Comparison of ENCODE assay signal across 8 cellular contexts in the genomic region with DNA sequence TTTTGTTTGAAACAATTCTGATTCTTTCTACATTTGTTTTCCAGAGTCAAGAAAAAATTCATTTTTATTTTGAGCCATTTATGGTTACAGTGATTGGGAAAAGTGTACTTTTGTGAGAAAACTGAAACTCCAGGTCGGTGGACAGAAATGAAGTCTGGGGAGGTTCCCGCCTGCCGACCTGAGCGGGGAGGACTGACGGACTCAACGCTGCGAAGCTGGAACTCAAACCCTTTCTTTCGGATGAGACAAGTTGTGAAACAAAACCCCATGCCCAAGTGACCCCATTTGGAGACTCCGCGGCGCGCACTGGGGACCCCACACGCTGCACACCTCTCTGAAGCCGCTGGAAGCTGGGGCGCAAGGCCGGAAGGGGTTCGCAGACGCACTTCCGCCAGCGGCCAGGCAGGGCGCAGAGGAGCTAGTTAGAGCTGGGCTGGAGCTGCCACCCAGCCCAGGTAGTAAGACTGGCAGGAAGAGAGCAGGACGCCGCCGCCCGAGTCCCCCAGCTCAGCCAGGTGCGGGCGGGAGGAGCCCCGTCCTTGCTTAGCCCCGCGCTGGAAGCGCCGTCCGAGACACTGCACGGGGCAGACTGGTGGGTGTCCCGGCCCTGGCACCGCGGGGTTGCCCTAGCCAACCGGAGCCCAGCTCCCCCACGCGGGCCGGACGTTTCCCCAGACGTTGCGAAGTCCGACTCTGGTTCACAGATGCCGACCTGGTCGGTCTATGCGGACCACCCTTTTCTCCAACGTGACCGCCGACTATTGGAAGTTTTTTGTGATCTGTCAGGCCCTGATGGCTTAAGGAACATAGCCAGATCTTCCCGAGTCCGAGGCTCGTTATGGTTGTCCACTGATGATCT. TPM values are rescaled to one million over a fixed set of nuclear protein-coding genes. Genes with fewer than 3 reads are reported as not detected.
DNase-seq lines count a peak whose midpoint lies in the region; ATAC-seq and TF ChIP-seq lines count a peak whose summit lies in the region.

No MANE protein-coding gene starts in this region.

- TF ChIP-seq CTCF in BE2C (IDR thresholded peaks at IDR 0.05; ENCODE audit: low read depth, low read length) (peak; percentile 47), liver (IDR thresholded peaks at IDR 0.05; ENCODE audit: low read depth, low read length, missing input control) (peak; percentile 67)

- CTCF ChIA-PET in activated CD4-positive, alpha-beta T cell treated with anti-CD3 and anti-CD28 coated beads, Interleukin-2, amount 10 ng/mL, durations not matched to agents 7 days and 5 days (lab: Charles Lee), result interaction anchor here (0.6 to 2.3 kb wide), 13 partner anchors 12 to 800 kb away, joined by 3 to 13 read pairs (median 3); a partner anchor contains a TSS

- peak; percentile 78 for DNase-seq in BE2C
- peak; percentile 64 for DNase-seq in NCI-H510A (lab: John Stamatoyannopoulos, UW)
- DNase-seq in activated CD4-positive, alpha-beta T cell treated with anti-CD3 and anti-CD28 coated beads, Interleukin-2, amount 10 ng/mL, durations not matched to agents 7 days and 5 days, result peak; percentile 83
- DNase-seq in stimulated activated CD4-positive, alpha-beta T cell treated with anti-CD3 and anti-CD28 coated beads, Interleukin-2, amount 100 ng/mL, for 48 hours, result peak; percentile 69 to 77

- TF ChIP-seq RAD21 in liver (IDR thresholded peaks at IDR 0.05), result peak in 1 of 2 donors; percentile 56

- H3K9me3 ChIP-seq in BE2C (no peaks in the 10 kb centered on the region), liver (ENCODE audit: control insufficient read depth in 4 of 4, low read length in 3 of 4) (no peaks in the 10 kb centered on the region)

- peak overlapping the region; percentile 79 for H3K4me3 Mint-ChIP-seq in activated CD4-positive, alpha-beta T cell treated with anti-CD3 and anti-CD28 coated beads, Interleukin-2, amount 10 ng/mL, durations not matched to agents 7 days and 5 days
- peak overlapping the region; percentile 85 for H3K4me3 Mint-ChIP-seq in dendritic cell treated with granulocyte-macrophage colony-stimulating factor and Interleukin-4, amounts not matched to agents 40 ng/mL and 50 ng/mL, for 4 days

- peak overlapping the region; percentile 57 to 64 for H3K9ac ChIP-seq in liver (ENCODE audit: low read depth in 1 of 2, low read length in 2 of 2)

- peaks cover 7% of the 10 kb centered on the region for H3K9me3 Mint-ChIP-seq in activated CD4-positive, alpha-beta T cell treated with anti-CD3 and anti-CD28 coated beads, Interleukin-2, amount 10 ng/mL, durations not matched to agents 7 days and 5 days
- H3K9me3 Mint-ChIP-seq in dendritic cell treated with granulocyte-macrophage colony-stimulating factor and Interleukin-4, amounts not matched to agents 40 ng/mL and 50 ng/mL, for 4 days, result no peaks in the 10 kb centered on the region

- peak overlapping the region; percentile 68 for H3K4me3 ChIP-seq in BE2C (ENCODE audit: low read depth, low read length)
- peak overlapping the region; percentile 75 to 84 (median 81) for H3K4me3 ChIP-seq in liver (ENCODE audit: low read depth in 1 of 3, low read length in 3 of 3)

- no peaks in the 10 kb centered on the region for H3K27me3 ChIP-seq in BE2C
- H3K27me3 ChIP-seq in liver (ENCODE audit: control insufficient read depth in 4 of 4, insufficient read depth in 4 of 4, low read length in 3 of 4), result peaks cover 0 to 4% (median 0%) of the 10 kb centered on the region in 4 donors

- intact Hi-C loops in dendritic cell treated with granulocyte-macrophage colony-stimulating factor and Interleukin-4, amounts not matched to agents 40 ng/mL and 50 ng/mL, for 4 days (cut with micrococcal nuclease), result loop anchor here (1.0 kb wide), 1 partner anchor 23 kb away; no protein-coding TSS in a partner anchor

- peaks cover 6% of the 10 kb centered on the region for H3K36me3 Mint-ChIP-seq in activated CD4-positive, alpha-beta T cell treated with anti-CD3 and anti-CD28 coated beads, Interleukin-2, amount 10 ng/mL, durations not matched to agents 7 days and 5 days (ENCODE audit: low read depth)
- H3K36me3 Mint-ChIP-seq in dendritic cell treated with granulocyte-macrophage colony-stimulating factor and Interleukin-4, amounts not matched to agents 40 ng/mL and 50 ng/mL, for 4 days (ENCODE audit: low read depth), result peaks cover 6% of the 10 kb centered on the region

- WGBS in liver, result under 1% methylated on average over 54 of the region's 54 CpGs

- H3K36me3 ChIP-seq in BE2C, result no peaks in the 10 kb centered on the region
- peaks cover 0 to 1% (median 0%) of the 10 kb centered on the region in 4 donors for H3K36me3 ChIP-seq in liver (ENCODE audit: control insufficient read depth in 4 of 4, insufficient read depth in 3 of 4, low read depth in 1 of 4, low read length in 3 of 4)

- ATAC-seq in GM19043 (IDR thresholded peaks at IDR 0.05; ENCODE audit: low read depth, unreplicated experiment) (peak; percentile 97), HG03378 (IDR thresholded peaks at IDR 0.05; ENCODE audit: unreplicated experiment) (peak; percentile 94)

- H3K4me1 Mint-ChIP-seq in activated CD4-positive, alpha-beta T cell treated with anti-CD3 and anti-CD28 coated beads, Interleukin-2, amount 10 ng/mL, durations not matched to agents 7 days and 5 days, result peaks cover 17% of the 10 kb centered on the region
- peaks cover 7% of the 10 kb centered on the region for H3K4me1 Mint-ChIP-seq in dendritic cell treated with granulocyte-macrophage colony-stimulating factor and Interleukin-4, amounts not matched to agents 40 ng/mL and 50 ng/mL, for 4 days (ENCODE audit: low read depth)

- POLR2A ChIA-PET in activated CD4-positive, alpha-beta T cell treated with anti-CD3 and anti-CD28 coated beads, Interleukin-2, amount 10 ng/mL, durations not matched to agents 7 days and 5 days (lab: Charles Lee), result interaction anchor here (0.5 to 1.1 kb wide), 4 partner anchors 20 to 551 kb away, joined by 3 to 5 read pairs (median 3); a partner anchor contains a TSS

- peak overlapping the region; percentile 88 for H3K27ac Mint-ChIP-seq in activated CD4-positive, alpha-beta T cell treated with anti-CD3 and anti-CD28 coated beads, Interleukin-2, amount 10 ng/mL, durations not matched to agents 7 days and 5 days
- H3K27ac Mint-ChIP-seq in dendritic cell treated with granulocyte-macrophage colony-stimulating factor and Interleukin-4, amounts not matched to agents 40 ng/mL and 50 ng/mL, for 4 days, result peak overlapping the region; percentile 85

- H3K4me1 ChIP-seq in BE2C (no peaks in the 10 kb centered on the region), liver (ENCODE audit: control insufficient read depth in 4 of 4, insufficient read depth in 4 of 4, low read length in 3 of 4) (peaks cover 0 to 9% (median 5%) of the 10 kb centered on the region in 4 donors)

- peak overlapping the region; percentile 67 to 80 for H3K27ac ChIP-seq in liver (ENCODE audit: low read depth in 1 of 2, low read length in 2 of 2)

- peaks cover 25% of the 10 kb centered on the region for H3K27me3 Mint-ChIP-seq in activated CD4-positive, alpha-beta T cell treated with anti-CD3 and anti-CD28 coated beads, Interleukin-2, amount 10 ng/mL, durations not matched to agents 7 days and 5 days
- H3K27me3 Mint-ChIP-seq in dendritic cell treated with granulocyte-macrophage colony-stimulating factor and Interleukin-4, amounts not matched to agents 40 ng/mL and 50 ng/mL, for 4 days, result peaks cover 17% of the 10 kb centered on the region

TF ChIP-seq in liver, 16 proteins besides CTCF, POLR2A, EP300 and RAD21 (continues in another document):
- TF ChIP-seq FOXA2 (IDR thresholded peaks at IDR 0.05), result no peak
- no peak for TF ChIP-seq NR2F2 (IDR thresholded peaks at IDR 0.05)
- TF ChIP-seq, protein P1, sequence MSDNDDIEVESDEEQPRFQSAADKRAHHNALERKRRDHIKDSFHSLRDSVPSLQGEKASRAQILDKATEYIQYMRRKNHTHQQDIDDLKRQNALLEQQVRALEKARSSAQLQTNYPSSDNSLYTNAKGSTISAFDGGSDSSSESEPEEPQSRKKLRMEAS (IDR thresholded peaks at IDR 0.05), result peak; percentile 39
- peak; percentile 50 for TF ChIP-seq YY1 (IDR thresholded peaks at IDR 0.05)
- peak; percentile 74 for TF ChIP-seq TAF1 (conservative IDR thresholded peaks at IDR 0.05)
- TF ChIP-seq JUND (IDR thresholded peaks at IDR 0.05), result no peak

RNA-seq across cellular contexts. Expression of a gene that starts 19.8 kb away (rescaled TPM):
- polyA plus RNA-seq in BE2C (2012; ENCODE audit: insufficient read depth, insufficient read length, low read depth), result 5.3 TPM
- 1 to 10 TPM; 3.2 to 5.5 TPM for total RNA-seq in activated CD4-positive, alpha-beta T cell treated with anti-CD3 and anti-CD28 coated beads, Interleukin-2, amount 10 ng/mL, durations not matched to agents 7 days and 5 days
- total RNA-seq in liver, result 1 to 10 TPM; 1.5 to 3.5 TPM
- polyA plus RNA-seq in liver, result 1 to 10 TPM; 1.9 to 3.4 TPM

RNA-seq across cellular contexts. Expression of a gene that starts 24.3 kb away (rescaled TPM):
- polyA plus RNA-seq in BE2C (2012; ENCODE audit: insufficient read depth, insufficient read length, low read depth), result 1.4 TPM
- under 1 TPM; 0.54 to 0.77 TPM for total RNA-seq in activated CD4-positive, alpha-beta T cell treated with anti-CD3 and anti-CD28 coated beads, Interleukin-2, amount 10 ng/mL, durations not matched to agents 7 days and 5 days
- total RNA-seq in liver, result 1 to 10 TPM in 1 of 2 donors, under 1 TPM in 1; 0.51 to 1.3 TPM
- polyA plus RNA-seq in liver, result under 1 TPM; 0.54 to 0.62 TPM

RNA-seq across cellular contexts. Expression of a gene that starts 37.1 kb away (rescaled TPM):
- polyA plus RNA-seq in BE2C (2012; ENCODE audit: insufficient read depth, insufficient read length, low read depth), result 18.9 TPM
- total RNA-seq in activated CD4-positive, alpha-beta T cell treated with anti-CD3 and anti-CD28 coated beads, Interleukin-2, amount 10 ng/mL, durations not matched to agents 7 days and 5 days, result 10 to 100 TPM; 18.6 to 22.2 TPM
- total RNA-seq in liver, result 10 to 100 TPM; 11.0 to 13.4 TPM
- polyA plus RNA-seq in liver, result 1 to 10 TPM; 2.4 to 2.6 TPM

Comparison
In these comparisons a context has a peak if more than half of its experiments do, and no peak if none do; other contexts are left out.
1. Peak in every context shown above with its lines: DNase-seq, ATAC-seq, H3K4me3 ChIP-seq and H3K27ac ChIP-seq.